ENCODE assay signal across 24 cellular contexts in the genomic region with DNA sequence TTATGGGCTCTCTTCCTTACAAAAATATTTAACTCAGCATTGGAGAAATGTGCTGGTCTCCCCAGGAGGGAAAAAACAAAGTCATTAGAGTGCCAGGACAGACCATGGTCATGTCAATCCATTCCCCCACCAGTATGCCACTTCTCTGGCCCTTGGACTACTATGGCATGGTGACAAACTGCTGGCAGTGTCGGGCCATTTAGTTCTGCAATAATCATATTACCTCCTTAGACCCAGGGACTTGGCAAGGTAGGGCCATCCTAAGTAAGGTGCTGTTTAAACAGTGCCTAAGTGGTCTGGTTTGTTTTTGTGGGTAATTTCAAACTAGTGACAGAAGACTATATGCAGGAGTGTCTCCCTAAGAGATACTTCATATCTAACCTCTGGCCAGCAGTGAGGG.
"Had no signal": no experiment of that assay in that cellular context is flagged by ENCODE, and none has a peak within 500 bp of the region (broad histone marks: within the 10 kb centered on the region; RNA-seq: fewer than 3 reads in every experiment).

No MANE protein-coding gene starts in this region.

- ATAC-seq: activated CD4-positive, alpha-beta T cell treated with anti-CD3 and anti-CD28 coated beads for 36 hours; activated T-cell treated with anti-CD3 and anti-CD28 coated beads, Interleukin-2, amount 50 U/mL, for 72 hours; body of pancreas; esophagus mucosa had no signal

- DNase-seq: activated CD4-positive, alpha-beta memory T cell treated with anti-CD3 and anti-CD28 coated beads, Interleukin-2, amount 10 ng/mL, durations not matched to agents 7 days and 5 days; activated CD4-positive, alpha-beta T cell treated with anti-CD3 and anti-CD28 coated beads for 36 hours; activated CD4-positive, alpha-beta T cell treated with anti-CD3 and anti-CD28 coated beads, Interleukin-2, amount 10 ng/mL, durations not matched to agents 7 days and 5 days; activated CD4-positive, alpha-beta T cell treated with anti-CD3 and anti-CD28 coated beads, Interleukin-2, amount 50 U/mL, for 4 hours; activated CD4-positive, CD25-positive, alpha-beta regulatory T cell; activated CD4-positive, CD25-positive, alpha-beta regulatory T cell treated with anti-CD3 and anti-CD28 coated beads, Interleukin-2, amount 50 U/mL, for 72 hours; activated CD8-positive, alpha-beta memory T cell treated with anti-CD3 and anti-CD28 coated beads, Interleukin-2, amount 50 U/mL, for 48 hours; activated effector memory CD4-positive, alpha-beta T cell treated with Interleukin-2 at 50 U/mL for 16 hours; activated gamma-delta T cell treated with Interleukin-2 at 50 U/mL for 16 hours; activated naive CD4-positive, alpha-beta T cell treated with anti-CD3 and anti-CD28 coated beads, Interleukin-2, amount 50 U/mL, for 16 hours; activated naive CD4-positive, alpha-beta T cell treated with Interleukin-2 at 50 U/mL for 16 hours; activated T-cell treated with anti-CD3 and anti-CD28 coated beads for 4 hours; activated T-cell treated with anti-CD3 and anti-CD28 coated beads, Interleukin-2, amount 50 U/mL, for 24 hours; activated T-cell treated with anti-CD3 and anti-CD28 coated beads, Interleukin-2, amount 50 U/mL, for 72 hours; amniotic stem cell; aorta; body of pancreas; caudate nucleus; effector memory CD4-positive, alpha-beta T cell; endodermal cell; foreskin fibroblast; head of caudate nucleus; T-helper 2 cell had no signal

- H3K4me3 ChIP-seq: body of pancreas had no signal

- H3K27ac ChIP-seq: body of pancreas had no signal
